In genomic region chr11:46322759-46323158, GRCh38 we compare ENCODE assay signal across 2 cellular contexts.
TF ChIP-seq lines count a peak whose summit lies in the region.

No MANE protein-coding gene starts in this region.

TF ChIP-seq in HCT116, 20 proteins besides CTCF, POLR2A, EP300 and RAD21:
- no peak for TF ChIP-seq POLR2AphosphoS5 (IDR thresholded peaks at IDR 0.05; ENCODE audit: low read depth, low read length)
- TF ChIP-seq YY1 (IDR thresholded peaks at IDR 0.05; ENCODE audit: extremely low read depth, insufficient replicate concordance, low read depth, low read length), result peak; percentile 11
- no peak for TF ChIP-seq CEBPB (IDR thresholded peaks at IDR 0.05; ENCODE audit: low read depth)

TF ChIP-seq in WTC11, 78 proteins besides CTCF, POLR2A, EP300 and RAD21:
- TF ChIP-seq TEAD4 (CRISPR knock-in tag; IDR thresholded peaks at IDR 0.05) (no peak), NFATC4 (CRISPR knock-in tag; IDR thresholded peaks at IDR 0.05) (no peak), ZBTB21 (CRISPR knock-in tag; IDR thresholded peaks at IDR 0.05; ENCODE audit: borderline replicate concordance) (no peak), GABPB1 (CRISPR knock-in tag; IDR thresholded peaks at IDR 0.05) (no peak), IRF2 (CRISPR knock-in tag; IDR thresholded peaks at IDR 0.05; ENCODE audit: borderline replicate concordance, low read depth) (no peak), ZNF512 (CRISPR knock-in tag; IDR thresholded peaks at IDR 0.05; ENCODE audit: borderline replicate concordance) (no peak), GTF2I (CRISPR knock-in tag; conservative IDR thresholded peaks at IDR 0.05) (peak; percentile 96), ZNF416 (CRISPR knock-in tag; IDR thresholded peaks at IDR 0.05) (no peak), MYBL2 (CRISPR knock-in tag; IDR thresholded peaks at IDR 0.05) (no peak), FOXK1 (CRISPR knock-in tag; IDR thresholded peaks at IDR 0.05) (no peak), ZNF121 (CRISPR knock-in tag; IDR thresholded peaks at IDR 0.05) (0 out of 2 replicates have a peak, but pooled peaks have one; percentile 61), ZSCAN18 (CRISPR knock-in tag; IDR thresholded peaks at IDR 0.05) (no peak), PRRX2 (CRISPR knock-in tag; IDR thresholded peaks at IDR 0.05) (no peak)
- TF ChIP-seq, protein P1, sequence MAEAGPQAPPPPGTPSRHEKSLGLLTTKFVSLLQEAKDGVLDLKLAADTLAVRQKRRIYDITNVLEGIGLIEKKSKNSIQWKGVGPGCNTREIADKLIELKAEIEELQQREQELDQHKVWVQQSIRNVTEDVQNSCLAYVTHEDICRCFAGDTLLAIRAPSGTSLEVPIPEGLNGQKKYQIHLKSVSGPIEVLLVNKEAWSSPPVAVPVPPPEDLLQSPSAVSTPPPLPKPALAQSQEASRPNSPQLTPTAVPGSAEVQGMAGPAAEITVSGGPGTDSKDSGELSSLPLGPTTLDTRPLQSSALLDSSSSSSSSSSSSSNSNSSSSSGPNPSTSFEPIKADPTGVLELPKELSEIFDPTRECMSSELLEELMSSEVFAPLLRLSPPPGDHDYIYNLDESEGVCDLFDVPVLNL (CRISPR knock-in tag; IDR thresholded peaks at IDR 0.05; ENCODE audit: borderline replicate concordance, low read depth), result no peak
- TF ChIP-seq, protein P2, sequence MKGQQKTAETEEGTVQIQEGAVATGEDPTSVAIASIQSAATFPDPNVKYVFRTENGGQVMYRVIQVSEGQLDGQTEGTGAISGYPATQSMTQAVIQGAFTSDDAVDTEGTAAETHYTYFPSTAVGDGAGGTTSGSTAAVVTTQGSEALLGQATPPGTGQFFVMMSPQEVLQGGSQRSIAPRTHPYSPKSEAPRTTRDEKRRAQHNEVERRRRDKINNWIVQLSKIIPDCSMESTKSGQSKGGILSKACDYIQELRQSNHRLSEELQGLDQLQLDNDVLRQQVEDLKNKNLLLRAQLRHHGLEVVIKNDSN (CRISPR knock-in tag; IDR thresholded peaks at IDR 0.05), result no peak
- TF ChIP-seq, protein P3, sequence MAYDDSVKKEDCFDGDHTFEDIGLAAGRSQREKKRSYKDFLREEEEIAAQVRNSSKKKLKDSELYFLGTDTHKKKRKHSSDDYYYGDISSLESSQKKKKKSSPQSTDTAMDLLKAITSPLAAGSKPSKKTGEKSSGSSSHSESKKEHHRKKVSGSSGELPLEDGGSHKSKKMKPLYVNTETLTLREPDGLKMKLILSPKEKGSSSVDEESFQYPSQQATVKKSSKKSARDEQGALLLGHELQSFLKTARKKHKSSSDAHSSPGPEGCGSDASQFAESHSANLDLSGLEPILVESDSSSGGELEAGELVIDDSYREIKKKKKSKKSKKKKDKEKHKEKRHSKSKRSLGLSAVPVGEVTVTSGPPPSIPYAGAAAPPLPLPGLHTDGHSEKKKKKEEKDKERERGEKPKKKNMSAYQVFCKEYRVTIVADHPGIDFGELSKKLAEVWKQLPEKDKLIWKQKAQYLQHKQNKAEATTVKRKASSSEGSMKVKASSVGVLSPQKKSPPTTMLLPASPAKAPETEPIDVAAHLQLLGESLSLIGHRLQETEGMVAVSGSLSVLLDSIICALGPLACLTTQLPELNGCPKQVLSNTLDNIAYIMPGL (CRISPR knock-in tag; IDR thresholded peaks at IDR 0.05), result no peak
- TF ChIP-seq, protein P4, sequence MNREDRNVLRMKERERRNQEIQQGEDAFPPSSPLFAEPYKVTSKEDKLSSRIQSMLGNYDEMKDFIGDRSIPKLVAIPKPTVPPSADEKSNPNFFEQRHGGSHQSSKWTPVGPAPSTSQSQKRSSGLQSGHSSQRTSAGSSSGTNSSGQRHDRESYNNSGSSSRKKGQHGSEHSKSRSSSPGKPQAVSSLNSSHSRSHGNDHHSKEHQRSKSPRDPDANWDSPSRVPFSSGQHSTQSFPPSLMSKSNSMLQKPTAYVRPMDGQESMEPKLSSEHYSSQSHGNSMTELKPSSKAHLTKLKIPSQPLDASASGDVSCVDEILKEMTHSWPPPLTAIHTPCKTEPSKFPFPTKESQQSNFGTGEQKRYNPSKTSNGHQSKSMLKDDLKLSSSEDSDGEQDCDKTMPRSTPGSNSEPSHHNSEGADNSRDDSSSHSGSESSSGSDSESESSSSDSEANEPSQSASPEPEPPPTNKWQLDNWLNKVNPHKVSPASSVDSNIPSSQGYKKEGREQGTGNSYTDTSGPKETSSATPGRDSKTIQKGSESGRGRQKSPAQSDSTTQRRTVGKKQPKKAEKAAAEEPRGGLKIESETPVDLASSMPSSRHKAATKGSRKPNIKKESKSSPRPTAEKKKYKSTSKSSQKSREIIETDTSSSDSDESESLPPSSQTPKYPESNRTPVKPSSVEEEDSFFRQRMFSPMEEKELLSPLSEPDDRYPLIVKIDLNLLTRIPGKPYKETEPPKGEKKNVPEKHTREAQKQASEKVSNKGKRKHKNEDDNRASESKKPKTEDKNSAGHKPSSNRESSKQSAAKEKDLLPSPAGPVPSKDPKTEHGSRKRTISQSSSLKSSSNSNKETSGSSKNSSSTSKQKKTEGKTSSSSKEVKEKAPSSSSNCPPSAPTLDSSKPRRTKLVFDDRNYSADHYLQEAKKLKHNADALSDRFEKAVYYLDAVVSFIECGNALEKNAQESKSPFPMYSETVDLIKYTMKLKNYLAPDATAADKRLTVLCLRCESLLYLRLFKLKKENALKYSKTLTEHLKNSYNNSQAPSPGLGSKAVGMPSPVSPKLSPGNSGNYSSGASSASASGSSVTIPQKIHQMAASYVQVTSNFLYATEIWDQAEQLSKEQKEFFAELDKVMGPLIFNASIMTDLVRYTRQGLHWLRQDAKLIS (CRISPR knock-in tag; IDR thresholded peaks at IDR 0.05; ENCODE audit: borderline replicate concordance), result no peak
- TF ChIP-seq, protein P5, sequence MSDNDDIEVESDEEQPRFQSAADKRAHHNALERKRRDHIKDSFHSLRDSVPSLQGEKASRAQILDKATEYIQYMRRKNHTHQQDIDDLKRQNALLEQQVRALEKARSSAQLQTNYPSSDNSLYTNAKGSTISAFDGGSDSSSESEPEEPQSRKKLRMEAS (CRISPR knock-in tag; IDR thresholded peaks at IDR 0.05), result no peak
